1 cellular context compared by ENCODE assay signal in the genomic region with DNA sequence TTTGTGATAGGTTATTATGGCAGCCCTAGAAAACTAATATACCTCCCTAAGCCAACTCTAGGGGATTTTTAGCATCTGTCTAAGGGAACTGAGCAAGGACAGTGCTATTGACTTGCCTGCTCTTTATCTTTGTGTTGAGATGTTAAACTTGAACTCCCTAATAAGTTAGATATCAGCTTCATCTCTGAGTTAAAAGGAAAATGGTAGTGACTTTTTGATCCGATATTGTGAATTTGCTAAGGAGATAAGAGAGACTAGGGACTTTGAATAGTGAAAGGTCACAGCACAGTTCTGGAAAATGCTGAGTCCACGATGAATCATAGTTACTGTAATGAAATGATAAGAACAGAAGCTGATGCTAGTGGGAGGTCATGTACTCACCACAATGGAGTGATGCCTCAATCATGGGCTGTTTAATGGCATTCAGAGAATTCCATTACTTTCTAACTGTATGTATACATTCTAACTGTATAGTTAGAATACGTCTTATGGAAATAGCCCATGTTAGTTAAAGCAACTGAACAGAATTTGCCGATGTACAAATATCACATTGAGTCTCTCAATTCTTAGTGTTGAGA.
TF ChIP-seq lines count a peak whose summit lies in the region.

No MANE protein-coding gene starts in this region.

TF ChIP-seq in K562, 482 proteins besides CTCF, POLR2A, EP300 and RAD21 (continued from another document and continues in another):
- TF ChIP-seq, protein P1, sequence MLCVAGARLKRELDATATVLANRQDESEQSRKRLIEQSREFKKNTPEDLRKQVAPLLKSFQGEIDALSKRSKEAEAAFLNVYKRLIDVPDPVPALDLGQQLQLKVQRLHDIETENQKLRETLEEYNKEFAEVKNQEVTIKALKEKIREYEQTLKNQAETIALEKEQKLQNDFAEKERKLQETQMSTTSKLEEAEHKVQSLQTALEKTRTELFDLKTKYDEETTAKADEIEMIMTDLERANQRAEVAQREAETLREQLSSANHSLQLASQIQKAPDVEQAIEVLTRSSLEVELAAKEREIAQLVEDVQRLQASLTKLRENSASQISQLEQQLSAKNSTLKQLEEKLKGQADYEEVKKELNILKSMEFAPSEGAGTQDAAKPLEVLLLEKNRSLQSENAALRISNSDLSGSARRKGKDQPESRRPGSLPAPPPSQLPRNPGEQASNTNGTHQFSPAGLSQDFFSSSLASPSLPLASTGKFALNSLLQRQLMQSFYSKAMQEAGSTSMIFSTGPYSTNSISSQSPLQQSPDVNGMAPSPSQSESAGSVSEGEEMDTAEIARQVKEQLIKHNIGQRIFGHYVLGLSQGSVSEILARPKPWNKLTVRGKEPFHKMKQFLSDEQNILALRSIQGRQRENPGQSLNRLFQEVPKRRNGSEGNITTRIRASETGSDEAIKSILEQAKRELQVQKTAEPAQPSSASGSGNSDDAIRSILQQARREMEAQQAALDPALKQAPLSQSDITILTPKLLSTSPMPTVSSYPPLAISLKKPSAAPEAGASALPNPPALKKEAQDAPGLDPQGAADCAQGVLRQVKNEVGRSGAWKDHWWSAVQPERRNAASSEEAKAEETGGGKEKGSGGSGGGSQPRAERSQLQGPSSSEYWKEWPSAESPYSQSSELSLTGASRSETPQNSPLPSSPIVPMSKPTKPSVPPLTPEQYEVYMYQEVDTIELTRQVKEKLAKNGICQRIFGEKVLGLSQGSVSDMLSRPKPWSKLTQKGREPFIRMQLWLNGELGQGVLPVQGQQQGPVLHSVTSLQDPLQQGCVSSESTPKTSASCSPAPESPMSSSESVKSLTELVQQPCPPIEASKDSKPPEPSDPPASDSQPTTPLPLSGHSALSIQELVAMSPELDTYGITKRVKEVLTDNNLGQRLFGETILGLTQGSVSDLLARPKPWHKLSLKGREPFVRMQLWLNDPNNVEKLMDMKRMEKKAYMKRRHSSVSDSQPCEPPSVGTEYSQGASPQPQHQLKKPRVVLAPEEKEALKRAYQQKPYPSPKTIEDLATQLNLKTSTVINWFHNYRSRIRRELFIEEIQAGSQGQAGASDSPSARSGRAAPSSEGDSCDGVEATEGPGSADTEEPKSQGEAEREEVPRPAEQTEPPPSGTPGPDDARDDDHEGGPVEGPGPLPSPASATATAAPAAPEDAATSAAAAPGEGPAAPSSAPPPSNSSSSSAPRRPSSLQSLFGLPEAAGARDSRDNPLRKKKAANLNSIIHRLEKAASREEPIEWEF (CRISPR knock-in tag; IDR thresholded peaks at IDR 0.05), result 0 out of 2 replicates have a peak, but pooled peaks have one; percentile 27
- TF ChIP-seq HNRNPK (IDR thresholded peaks at IDR 0.05; ENCODE audit: low read depth, low read length, poor library complexity, severe bottlenecking) (no peak), ADNP (tag; IDR thresholded peaks at IDR 0.05) (peak; percentile 72), ATF1 (CRISPR knock-in tag; IDR thresholded peaks at IDR 0.05) (no peak), ATF1 (tag; IDR thresholded peaks at IDR 0.05) (peak; percentile 74), THRAP3 (IDR thresholded peaks at IDR 0.05; ENCODE audit: borderline replicate concordance) (no peak), TAF9B (IDR thresholded peaks at IDR 0.05; ENCODE audit: partially characterized antibody) (peak; percentile 74), CBFA2T2 (conservative IDR thresholded peaks at IDR 0.05) (peak; percentile 98), ESRRA (IDR thresholded peaks at IDR 0.05; ENCODE audit: borderline replicate concordance, low read depth) (peak; percentile 89), ZNF23 (CRISPR knock-in tag; IDR thresholded peaks at IDR 0.05) (no peak), JUN (IDR thresholded peaks at IDR 0.05; ENCODE audit: borderline replicate concordance, low read depth, low read length) (peak; percentile 98), JUN (CRISPR knock-in tag; IDR thresholded peaks at IDR 0.05; ENCODE audit: borderline replicate concordance) (no peak; the same call in 1 of the 2 replicates), FOS (IDR thresholded peaks at IDR 0.05; ENCODE audit: extremely low read depth, insufficient read length) (peak; percentile 70), CBX1 (IDR thresholded peaks at IDR 0.05; ENCODE audit: low read depth) (no peak), XRCC5 (IDR thresholded peaks at IDR 0.05; ENCODE audit: low read depth, low read length) (no peak), ARNT (IDR thresholded peaks at IDR 0.05) (peak; percentile 96 to 97), KDM1A (IDR thresholded peaks at IDR 0.05) (peak; percentile 94 to 95), ZNF75A (CRISPR knock-in tag; IDR thresholded peaks at IDR 0.05) (no peak), NR2C1 (IDR thresholded peaks at IDR 0.05) (peak; percentile 78), NR2C1 (tag; IDR thresholded peaks at IDR 0.05) (peak; percentile 89), NCOA6 (IDR thresholded peaks at IDR 0.05) (peak; percentile 58; the same call in 1 of the 2 replicates), CBFB (CRISPR knock-in tag; IDR thresholded peaks at IDR 0.05) (0 out of 2 replicates have a peak, but pooled peaks have one; percentile 19), CXXC5 (CRISPR knock-in tag; IDR thresholded peaks at IDR 0.05) (peak; percentile 56; the same call in 1 of the 2 replicates), HDAC2 (IDR thresholded peaks at IDR 0.05) (peak; percentile 95), CCNT2 (IDR thresholded peaks at IDR 0.05; ENCODE audit: borderline replicate concordance, extremely low read depth, insufficient read length, low read depth, low read length) (peak; percentile 97), EWSR1 (IDR thresholded peaks at IDR 0.05; ENCODE audit: borderline replicate concordance, low read depth, partially characterized antibody) (peak; percentile 90), NFE2L1 (tag; IDR thresholded peaks at IDR 0.05; ENCODE audit: borderline replicate concordance, low read depth) (0 out of 2 replicates have a peak, but pooled peaks have one; percentile 5), MYNN (IDR thresholded peaks at IDR 0.05) (peak; percentile 60; the same call in 1 of the 2 replicates), MYNN (CRISPR knock-in tag; IDR thresholded peaks at IDR 0.05) (no peak), PHB2 (IDR thresholded peaks at IDR 0.05; ENCODE audit: low read depth) (peak; percentile 87), ZNF778 (CRISPR knock-in tag; IDR thresholded peaks at IDR 0.05) (no peak), ZSCAN29 (IDR thresholded peaks at IDR 0.05) (no peak)
- TF ChIP-seq, protein P2, sequence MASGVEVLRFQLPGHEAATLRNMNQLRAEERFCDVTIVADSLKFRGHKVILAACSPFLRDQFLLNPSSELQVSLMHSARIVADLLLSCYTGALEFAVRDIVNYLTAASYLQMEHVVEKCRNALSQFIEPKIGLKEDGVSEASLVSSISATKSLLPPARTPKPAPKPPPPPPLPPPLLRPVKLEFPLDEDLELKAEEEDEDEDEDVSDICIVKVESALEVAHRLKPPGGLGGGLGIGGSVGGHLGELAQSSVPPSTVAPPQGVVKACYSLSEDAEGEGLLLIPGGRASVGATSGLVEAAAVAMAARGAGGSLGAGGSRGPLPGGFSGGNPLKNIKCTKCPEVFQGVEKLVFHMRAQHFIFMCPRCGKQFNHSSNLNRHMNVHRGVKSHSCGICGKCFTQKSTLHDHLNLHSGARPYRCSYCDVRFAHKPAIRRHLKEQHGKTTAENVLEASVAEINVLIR (CRISPR knock-in tag; IDR thresholded peaks at IDR 0.05), result no peak
- TF ChIP-seq, protein P3, sequence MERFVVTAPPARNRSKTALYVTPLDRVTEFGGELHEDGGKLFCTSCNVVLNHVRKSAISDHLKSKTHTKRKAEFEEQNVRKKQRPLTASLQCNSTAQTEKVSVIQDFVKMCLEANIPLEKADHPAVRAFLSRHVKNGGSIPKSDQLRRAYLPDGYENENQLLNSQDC (CRISPR knock-in tag; IDR thresholded peaks at IDR 0.05), result no peak
- TF ChIP-seq, protein P4, sequence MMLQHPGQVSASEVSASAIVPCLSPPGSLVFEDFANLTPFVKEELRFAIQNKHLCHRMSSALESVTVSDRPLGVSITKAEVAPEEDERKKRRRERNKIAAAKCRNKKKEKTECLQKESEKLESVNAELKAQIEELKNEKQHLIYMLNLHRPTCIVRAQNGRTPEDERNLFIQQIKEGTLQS (IDR thresholded peaks at IDR 0.05), result peak; percentile 96
- TF ChIP-seq, protein P4 (CRISPR knock-in tag; conservative IDR thresholded peaks at IDR 0.05), result peak; percentile 83; the same call in 1 of the 2 replicates
- TF ChIP-seq, protein P5, sequence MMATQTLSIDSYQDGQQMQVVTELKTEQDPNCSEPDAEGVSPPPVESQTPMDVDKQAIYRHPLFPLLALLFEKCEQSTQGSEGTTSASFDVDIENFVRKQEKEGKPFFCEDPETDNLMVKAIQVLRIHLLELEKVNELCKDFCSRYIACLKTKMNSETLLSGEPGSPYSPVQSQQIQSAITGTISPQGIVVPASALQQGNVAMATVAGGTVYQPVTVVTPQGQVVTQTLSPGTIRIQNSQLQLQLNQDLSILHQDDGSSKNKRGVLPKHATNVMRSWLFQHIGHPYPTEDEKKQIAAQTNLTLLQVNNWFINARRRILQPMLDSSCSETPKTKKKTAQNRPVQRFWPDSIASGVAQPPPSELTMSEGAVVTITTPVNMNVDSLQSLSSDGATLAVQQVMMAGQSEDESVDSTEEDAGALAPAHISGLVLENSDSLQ (IDR thresholded peaks at IDR 0.05), result peak; percentile 72
- TF ChIP-seq, protein P6, sequence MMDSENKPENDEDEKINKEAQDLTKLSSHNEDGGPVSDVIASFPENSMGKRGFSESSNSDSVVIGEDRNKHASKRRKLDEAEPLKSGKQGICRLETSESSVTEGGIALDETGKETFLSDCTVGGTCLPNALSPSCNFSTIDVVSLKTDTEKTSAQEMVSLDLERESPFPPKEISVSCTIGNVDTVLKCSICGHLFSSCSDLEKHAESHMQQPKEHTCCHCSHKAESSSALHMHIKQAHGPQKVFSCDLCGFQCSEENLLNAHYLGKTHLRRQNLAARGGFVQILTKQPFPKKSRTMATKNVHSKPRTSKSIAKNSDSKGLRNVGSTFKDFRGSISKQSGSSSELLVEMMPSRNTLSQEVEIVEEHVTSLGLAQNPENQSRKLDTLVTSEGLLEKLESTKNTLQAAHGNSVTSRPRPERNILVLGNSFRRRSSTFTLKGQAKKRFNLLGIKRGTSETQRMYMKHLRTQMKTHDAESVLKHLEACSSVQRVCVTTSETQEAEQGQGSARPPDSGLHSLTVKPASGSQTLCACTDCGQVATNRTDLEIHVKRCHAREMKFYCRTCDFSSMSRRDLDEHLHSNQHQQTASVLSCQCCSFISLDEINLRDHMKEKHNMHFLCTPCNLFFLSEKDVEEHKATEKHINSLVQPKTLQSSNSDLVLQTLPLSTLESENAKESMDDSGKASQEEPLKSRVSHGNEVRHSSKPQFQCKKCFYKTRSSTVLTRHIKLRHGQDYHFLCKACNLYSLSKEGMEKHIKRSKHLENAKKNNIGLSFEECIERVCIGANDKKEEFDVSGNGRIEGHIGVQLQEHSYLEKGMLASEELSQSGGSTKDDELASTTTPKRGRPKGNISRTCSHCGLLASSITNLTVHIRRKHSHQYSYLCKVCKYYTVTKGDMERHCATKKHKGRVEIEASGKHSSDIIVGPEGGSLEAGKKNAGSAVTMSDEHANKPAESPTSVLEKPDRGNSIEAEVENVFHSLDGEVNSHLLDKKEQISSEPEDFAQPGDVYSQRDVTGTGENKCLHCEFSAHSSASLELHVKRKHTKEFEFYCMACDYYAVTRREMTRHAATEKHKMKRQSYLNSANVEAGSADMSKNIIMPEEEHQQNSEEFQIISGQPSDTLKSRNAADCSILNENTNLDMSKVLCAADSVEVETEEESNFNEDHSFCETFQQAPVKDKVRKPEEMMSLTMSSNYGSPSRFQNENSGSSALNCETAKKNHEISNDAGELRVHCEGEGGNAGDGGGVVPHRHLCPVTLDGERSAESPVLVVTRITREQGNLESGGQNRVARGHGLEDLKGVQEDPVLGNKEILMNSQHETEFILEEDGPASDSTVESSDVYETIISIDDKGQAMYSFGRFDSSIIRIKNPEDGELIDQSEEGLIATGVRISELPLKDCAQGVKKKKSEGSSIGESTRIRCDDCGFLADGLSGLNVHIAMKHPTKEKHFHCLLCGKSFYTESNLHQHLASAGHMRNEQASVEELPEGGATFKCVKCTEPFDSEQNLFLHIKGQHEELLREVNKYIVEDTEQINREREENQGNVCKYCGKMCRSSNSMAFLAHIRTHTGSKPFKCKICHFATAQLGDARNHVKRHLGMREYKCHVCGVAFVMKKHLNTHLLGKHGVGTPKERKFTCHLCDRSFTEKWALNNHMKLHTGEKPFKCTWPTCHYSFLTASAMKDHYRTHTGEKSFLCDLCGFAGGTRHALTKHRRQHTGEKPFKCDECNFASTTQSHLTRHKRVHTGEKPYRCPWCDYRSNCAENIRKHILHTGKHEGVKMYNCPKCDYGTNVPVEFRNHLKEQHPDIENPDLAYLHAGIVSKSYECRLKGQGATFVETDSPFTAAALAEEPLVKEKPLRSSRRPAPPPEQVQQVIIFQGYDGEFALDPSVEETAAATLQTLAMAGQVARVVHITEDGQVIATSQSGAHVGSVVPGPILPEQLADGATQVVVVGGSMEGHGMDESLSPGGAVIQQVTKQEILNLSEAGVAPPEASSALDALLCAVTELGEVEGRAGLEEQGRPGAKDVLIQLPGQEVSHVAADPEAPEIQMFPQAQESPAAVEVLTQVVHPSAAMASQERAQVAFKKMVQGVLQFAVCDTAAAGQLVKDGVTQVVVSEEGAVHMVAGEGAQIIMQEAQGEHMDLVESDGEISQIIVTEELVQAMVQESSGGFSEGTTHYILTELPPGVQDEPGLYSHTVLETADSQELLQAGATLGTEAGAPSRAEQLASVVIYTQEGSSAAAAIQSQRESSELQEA (IDR thresholded peaks at IDR 0.05; ENCODE audit: low read depth), result no peak
- TF ChIP-seq, protein P7, sequence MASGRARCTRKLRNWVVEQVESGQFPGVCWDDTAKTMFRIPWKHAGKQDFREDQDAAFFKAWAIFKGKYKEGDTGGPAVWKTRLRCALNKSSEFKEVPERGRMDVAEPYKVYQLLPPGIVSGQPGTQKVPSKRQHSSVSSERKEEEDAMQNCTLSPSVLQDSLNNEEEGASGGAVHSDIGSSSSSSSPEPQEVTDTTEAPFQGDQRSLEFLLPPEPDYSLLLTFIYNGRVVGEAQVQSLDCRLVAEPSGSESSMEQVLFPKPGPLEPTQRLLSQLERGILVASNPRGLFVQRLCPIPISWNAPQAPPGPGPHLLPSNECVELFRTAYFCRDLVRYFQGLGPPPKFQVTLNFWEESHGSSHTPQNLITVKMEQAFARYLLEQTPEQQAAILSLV (tag; IDR thresholded peaks at IDR 0.05), result no peak
- TF ChIP-seq, protein P8, sequence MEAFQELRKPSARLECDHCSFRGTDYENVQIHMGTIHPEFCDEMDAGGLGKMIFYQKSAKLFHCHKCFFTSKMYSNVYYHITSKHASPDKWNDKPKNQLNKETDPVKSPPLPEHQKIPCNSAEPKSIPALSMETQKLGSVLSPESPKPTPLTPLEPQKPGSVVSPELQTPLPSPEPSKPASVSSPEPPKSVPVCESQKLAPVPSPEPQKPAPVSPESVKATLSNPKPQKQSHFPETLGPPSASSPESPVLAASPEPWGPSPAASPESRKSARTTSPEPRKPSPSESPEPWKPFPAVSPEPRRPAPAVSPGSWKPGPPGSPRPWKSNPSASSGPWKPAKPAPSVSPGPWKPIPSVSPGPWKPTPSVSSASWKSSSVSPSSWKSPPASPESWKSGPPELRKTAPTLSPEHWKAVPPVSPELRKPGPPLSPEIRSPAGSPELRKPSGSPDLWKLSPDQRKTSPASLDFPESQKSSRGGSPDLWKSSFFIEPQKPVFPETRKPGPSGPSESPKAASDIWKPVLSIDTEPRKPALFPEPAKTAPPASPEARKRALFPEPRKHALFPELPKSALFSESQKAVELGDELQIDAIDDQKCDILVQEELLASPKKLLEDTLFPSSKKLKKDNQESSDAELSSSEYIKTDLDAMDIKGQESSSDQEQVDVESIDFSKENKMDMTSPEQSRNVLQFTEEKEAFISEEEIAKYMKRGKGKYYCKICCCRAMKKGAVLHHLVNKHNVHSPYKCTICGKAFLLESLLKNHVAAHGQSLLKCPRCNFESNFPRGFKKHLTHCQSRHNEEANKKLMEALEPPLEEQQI (IDR thresholded peaks at IDR 0.05), result peak; percentile 98
